Comparison of ENCODE assay signal across 9 cellular contexts in the genomic region with DNA sequence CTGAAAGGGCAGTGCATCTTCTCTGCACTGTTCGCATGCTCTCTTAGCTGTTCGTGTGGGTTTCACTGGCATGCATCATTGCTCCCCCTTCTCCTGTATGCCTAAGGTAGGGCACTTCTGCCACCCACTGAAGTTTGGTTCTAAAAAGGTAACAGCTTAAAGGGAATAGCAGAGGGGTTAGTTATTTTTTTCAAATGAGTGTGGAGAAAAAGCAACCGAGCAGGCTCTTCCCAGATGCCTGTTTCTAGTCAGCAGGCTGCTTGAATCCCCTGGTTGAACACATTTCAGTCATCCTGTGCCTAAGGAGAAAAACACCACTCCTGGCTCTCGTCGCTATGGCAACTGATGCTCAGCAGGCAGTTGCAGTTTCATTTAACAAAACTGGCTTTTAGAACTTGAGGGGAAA.
DNase-seq lines count a peak whose midpoint lies in the region; ATAC-seq, FAIRE-seq and TF ChIP-seq lines count a peak whose summit lies in the region.
"Had no signal": no experiment of that assay in that cellular context is flagged by ENCODE, and none has a peak within 500 bp of the region (broad histone marks: within the 10 kb centered on the region; RNA-seq: fewer than 3 reads in every experiment).

No MANE protein-coding gene starts in this region.

- FAIRE-seq in GM12891 (lab: Jason Lieb, UNC) = no peak

- DNase-seq in DMS79 (lab: John Stamatoyannopoulos, UW) (peak; percentile 12), astrocyte of the hippocampus (ENCODE audit: low read depth, low spot score) (peak; percentile 24), GM12891 (ENCODE audit: insufficient read length, low spot score) (no peak), A172 (ENCODE audit: low spot score) (no peak)
- DNase-seq: SIG-M5 had no signal

- no peak for TF ChIP-seq POLR2A in GM12891 (IDR thresholded peaks at IDR 0.05; ENCODE audit: low read depth, low read length)

- ATAC-seq in GM18909 (IDR thresholded peaks at IDR 0.05; ENCODE audit: poor library complexity, unreplicated experiment) (peak; percentile 68), HG02884 (IDR thresholded peaks at IDR 0.05; ENCODE audit: unreplicated experiment) (peak; percentile 55), GM18517 (IDR thresholded peaks at IDR 0.05; ENCODE audit: unreplicated experiment) (no peak), HG03469 (IDR thresholded peaks at IDR 0.05; ENCODE audit: unreplicated experiment) (no peak)

TF ChIP-seq in GM12891, 5 proteins besides CTCF, POLR2A, EP300 and RAD21:
- no peak for TF ChIP-seq POU2F2 (IDR thresholded peaks at IDR 0.05; ENCODE audit: low read depth, low read length)
- no peak for TF ChIP-seq POLR2AphosphoS5 (IDR thresholded peaks at IDR 0.05; ENCODE audit: low read depth, low read length)
- TF ChIP-seq SPI1 (IDR thresholded peaks at IDR 0.05; ENCODE audit: low read depth, low read length) = no peak
- no peak for TF ChIP-seq TAF1 (IDR thresholded peaks at IDR 0.05; ENCODE audit: low read depth, low read length)
- no peak for TF ChIP-seq PAX5 (IDR thresholded peaks at IDR 0.05; ENCODE audit: insufficient read depth, low read length, severe bottlenecking)

Comparison
In these comparisons a context has a peak if more than half of its experiments do, and no peak if none do; other contexts are left out.
1. DNase-seq: peak in DMS79 (single experiment) and astrocyte of the hippocampus (single experiment); none in GM12891 (single experiment) and A172 (single experiment).
2. ATAC-seq: peak in GM18909 (single experiment) and HG02884 (single experiment); none in GM18517 (single experiment) and HG03469 (single experiment).